ENCODE assay signal across 1 cellular context in the genomic region with DNA sequence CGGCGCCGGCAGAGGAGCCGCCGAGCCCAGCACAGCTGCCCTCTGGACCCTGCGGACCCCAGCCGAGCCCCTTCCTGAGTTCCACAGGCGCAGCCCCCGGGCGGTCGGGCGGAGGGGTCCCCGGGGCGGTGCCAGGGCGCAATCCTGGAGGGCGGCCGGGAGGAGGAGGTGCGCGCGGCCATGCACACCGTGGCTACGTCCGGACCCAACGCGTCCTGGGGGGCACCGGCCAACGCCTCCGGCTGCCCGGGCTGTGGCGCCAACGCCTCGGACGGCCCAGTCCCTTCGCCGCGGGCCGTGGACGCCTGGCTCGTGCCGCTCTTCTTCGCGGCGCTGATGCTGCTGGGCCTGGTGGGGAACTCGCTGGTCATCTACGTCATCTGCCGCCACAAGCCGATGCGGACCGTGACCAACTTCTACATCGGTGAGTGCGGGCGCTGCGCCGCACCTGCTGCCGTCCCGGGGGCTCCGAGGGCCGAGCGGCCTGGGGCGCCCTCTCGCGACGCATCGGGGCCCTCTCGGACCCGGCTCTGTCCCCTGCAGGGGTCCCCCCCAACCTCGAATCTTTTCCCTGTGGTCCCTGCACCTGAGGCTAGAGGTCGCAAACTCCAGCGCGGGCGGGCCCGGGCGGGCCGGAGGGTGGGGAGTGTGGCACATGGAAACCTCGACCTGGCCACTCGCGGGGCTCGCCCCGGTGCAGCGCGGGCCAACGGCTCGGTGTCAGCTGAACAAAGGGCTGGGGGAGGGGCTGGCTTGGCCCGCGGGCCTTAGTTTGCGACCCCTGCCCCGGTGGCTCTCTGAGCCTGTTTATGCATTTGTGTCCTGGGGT.
TF ChIP-seq lines count a peak whose summit lies in the region.

A gene (plus strand): TSS at position 11 of the 829 bp plus-strand sequence. CDS start 170 bp downstream, at position 181.

TF ChIP-seq in GM12878, 131 proteins besides CTCF, POLR2A, EP300 and RAD21 (continues in another document):
- TF ChIP-seq SPI1 (IDR thresholded peaks at IDR 0.05; ENCODE audit: borderline replicate concordance, insufficient read depth, low read depth, low read length) (0 out of 2 replicates have a peak, but pooled peaks have one; percentile 19), ZNF217 (IDR thresholded peaks at IDR 0.05) (peak; percentile 90), GATAD2B (conservative IDR thresholded peaks at IDR 0.05; ENCODE audit: low read depth) (peak; percentile 95), KDM1A (IDR thresholded peaks at IDR 0.05; ENCODE audit: borderline replicate concordance) (no peak), NR2F1 (conservative IDR thresholded peaks at IDR 0.05) (peak; percentile 22; the same call in 1 of the 2 replicates), IKZF2 (IDR thresholded peaks at IDR 0.05) (no peak), NFXL1 (IDR thresholded peaks at IDR 0.05; ENCODE audit: borderline replicate concordance) (no peak), SMC3 (IDR thresholded peaks at IDR 0.05; ENCODE audit: borderline replicate concordance, low read length) (peak; percentile 74), TBL1XR1 (IDR thresholded peaks at IDR 0.05; ENCODE audit: low read depth, low read length) (no peak), RAD51 (IDR thresholded peaks at IDR 0.05) (no peak), STAT1 (conservative IDR thresholded peaks at IDR 0.05) (no peak), SRF (IDR thresholded peaks at IDR 0.05; ENCODE audit: low read depth in 2 of 2, low read length in 2 of 2) (no peak), CHD4 (IDR thresholded peaks at IDR 0.05) (no peak), SREBF2 (IDR thresholded peaks at IDR 0.05; ENCODE audit: low read length) (no peak), CREB1 (IDR thresholded peaks at IDR 0.05; ENCODE audit: low read depth) (no peak), PAX8 (IDR thresholded peaks at IDR 0.05) (no peak), SMARCA5 (IDR thresholded peaks at IDR 0.05) (peak; percentile 96), ZZZ3 (IDR thresholded peaks at IDR 0.05; ENCODE audit: control insufficient read depth, insufficient read length, low read depth) (no peak), MYC (IDR thresholded peaks at IDR 0.05; ENCODE audit: insufficient read depth, insufficient read length, insufficient replicate concordance, low read length, severe bottlenecking) (no peak), ZNF24 (IDR thresholded peaks at IDR 0.05) (no peak), RCOR1 (conservative IDR thresholded peaks at IDR 0.05; ENCODE audit: low read depth, low read length) (no peak), KAT2A (conservative IDR thresholded peaks at IDR 0.05; ENCODE audit: control insufficient read depth, low read depth, low read length) (no peak), GABPA (IDR thresholded peaks at IDR 0.05; ENCODE audit: low read depth) (no peak), FOS (IDR thresholded peaks at IDR 0.05; ENCODE audit: borderline replicate concordance, extremely low read depth, insufficient read length) (no peak), CHD1 (IDR thresholded peaks at IDR 0.05; ENCODE audit: low read depth, low read length) (no peak), HCFC1 (IDR thresholded peaks at IDR 0.05; ENCODE audit: low read length) (no peak), NR2C2 (IDR thresholded peaks at IDR 0.05; ENCODE audit: borderline replicate concordance, control insufficient read depth, insufficient read length, low read depth) (no peak), RUNX3 (IDR thresholded peaks at IDR 0.05; ENCODE audit: low read length) (peak; percentile 15; the same call in 1 of the 2 replicates), CBFB (IDR thresholded peaks at IDR 0.05; ENCODE audit: low read depth) (no peak), ZSCAN29 (IDR thresholded peaks at IDR 0.05) (no peak; the same call in 1 of the 2 replicates), CBX3 (IDR thresholded peaks at IDR 0.05; ENCODE audit: borderline replicate concordance, low read depth) (no peak), CHD2 (IDR thresholded peaks at IDR 0.05; ENCODE audit: borderline replicate concordance, low read depth, low read length) (no peak), MEF2B (IDR thresholded peaks at IDR 0.05; ENCODE audit: partially characterized antibody, poor library complexity, severe bottlenecking) (no peak), SUZ12 (IDR thresholded peaks at IDR 0.05; ENCODE audit: unreplicated experiment) (no peak), TCF3 (IDR thresholded peaks at IDR 0.05; ENCODE audit: borderline replicate concordance, insufficient read depth, low read depth, low read length) (peak; percentile 72; the same call in 1 of the 2 replicates), SP1 (IDR thresholded peaks at IDR 0.05; ENCODE audit: low read depth, low read length) (no peak), ZNF274 (IDR thresholded peaks at IDR 0.05; ENCODE audit: insufficient read depth, insufficient read length) (no peak), IKZF1 (conservative IDR thresholded peaks at IDR 0.05) (peak; percentile 65), TARDBP (IDR thresholded peaks at IDR 0.05; ENCODE audit: borderline replicate concordance) (no peak), CEBPB (IDR thresholded peaks at IDR 0.05; ENCODE audit: borderline replicate concordance in 1 of 2, low read depth in 2 of 2, low read length in 2 of 2) (no peak), KLF5 (IDR thresholded peaks at IDR 0.05; ENCODE audit: partially characterized antibody) (no peak), NFYA (IDR thresholded peaks at IDR 0.05; ENCODE audit: borderline replicate concordance, low read depth, low read length) (no peak)
- TF ChIP-seq, protein P1, sequence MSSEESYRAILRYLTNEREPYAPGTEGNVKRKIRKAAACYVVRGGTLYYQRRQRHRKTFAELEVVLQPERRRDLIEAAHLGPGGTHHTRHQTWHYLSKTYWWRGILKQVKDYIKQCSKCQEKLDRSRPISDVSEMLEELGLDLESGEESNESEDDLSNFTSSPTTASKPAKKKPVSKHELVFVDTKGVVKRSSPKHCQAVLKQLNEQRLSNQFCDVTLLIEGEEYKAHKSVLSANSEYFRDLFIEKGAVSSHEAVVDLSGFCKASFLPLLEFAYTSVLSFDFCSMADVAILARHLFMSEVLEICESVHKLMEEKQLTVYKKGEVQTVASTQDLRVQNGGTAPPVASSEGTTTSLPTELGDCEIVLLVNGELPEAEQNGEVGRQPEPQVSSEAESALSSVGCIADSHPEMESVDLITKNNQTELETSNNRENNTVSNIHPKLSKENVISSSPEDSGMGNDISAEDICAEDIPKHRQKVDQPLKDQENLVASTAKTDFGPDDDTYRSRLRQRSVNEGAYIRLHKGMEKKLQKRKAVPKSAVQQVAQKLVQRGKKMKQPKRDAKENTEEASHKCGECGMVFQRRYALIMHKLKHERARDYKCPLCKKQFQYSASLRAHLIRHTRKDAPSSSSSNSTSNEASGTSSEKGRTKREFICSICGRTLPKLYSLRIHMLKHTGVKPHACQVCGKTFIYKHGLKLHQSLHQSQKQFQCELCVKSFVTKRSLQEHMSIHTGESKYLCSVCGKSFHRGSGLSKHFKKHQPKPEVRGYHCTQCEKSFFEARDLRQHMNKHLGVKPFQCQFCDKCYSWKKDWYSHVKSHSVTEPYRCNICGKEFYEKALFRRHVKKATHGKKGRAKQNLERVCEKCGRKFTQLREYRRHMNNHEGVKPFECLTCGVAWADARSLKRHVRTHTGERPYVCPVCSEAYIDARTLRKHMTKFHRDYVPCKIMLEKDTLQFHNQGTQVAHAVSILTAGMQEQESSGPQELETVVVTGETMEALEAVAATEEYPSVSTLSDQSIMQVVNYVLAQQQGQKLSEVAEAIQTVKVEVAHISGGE (CRISPR knock-in tag; IDR thresholded peaks at IDR 0.05), result no peak
- TF ChIP-seq, protein P2, sequence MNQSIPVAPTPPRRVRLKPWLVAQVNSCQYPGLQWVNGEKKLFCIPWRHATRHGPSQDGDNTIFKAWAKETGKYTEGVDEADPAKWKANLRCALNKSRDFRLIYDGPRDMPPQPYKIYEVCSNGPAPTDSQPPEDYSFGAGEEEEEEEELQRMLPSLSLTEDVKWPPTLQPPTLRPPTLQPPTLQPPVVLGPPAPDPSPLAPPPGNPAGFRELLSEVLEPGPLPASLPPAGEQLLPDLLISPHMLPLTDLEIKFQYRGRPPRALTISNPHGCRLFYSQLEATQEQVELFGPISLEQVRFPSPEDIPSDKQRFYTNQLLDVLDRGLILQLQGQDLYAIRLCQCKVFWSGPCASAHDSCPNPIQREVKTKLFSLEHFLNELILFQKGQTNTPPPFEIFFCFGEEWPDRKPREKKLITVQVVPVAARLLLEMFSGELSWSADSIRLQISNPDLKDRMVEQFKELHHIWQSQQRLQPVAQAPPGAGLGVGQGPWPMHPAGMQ (IDR thresholded peaks at IDR 0.05; ENCODE audit: borderline replicate concordance), result peak; percentile 22; the same call in 1 of the 2 replicates
- TF ChIP-seq, protein P3, sequence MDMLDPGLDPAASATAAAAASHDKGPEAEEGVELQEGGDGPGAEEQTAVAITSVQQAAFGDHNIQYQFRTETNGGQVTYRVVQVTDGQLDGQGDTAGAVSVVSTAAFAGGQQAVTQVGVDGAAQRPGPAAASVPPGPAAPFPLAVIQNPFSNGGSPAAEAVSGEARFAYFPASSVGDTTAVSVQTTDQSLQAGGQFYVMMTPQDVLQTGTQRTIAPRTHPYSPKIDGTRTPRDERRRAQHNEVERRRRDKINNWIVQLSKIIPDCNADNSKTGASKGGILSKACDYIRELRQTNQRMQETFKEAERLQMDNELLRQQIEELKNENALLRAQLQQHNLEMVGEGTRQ (IDR thresholded peaks at IDR 0.05; ENCODE audit: borderline replicate concordance, low read depth, low read length), result no peak
- TF ChIP-seq, protein P4, sequence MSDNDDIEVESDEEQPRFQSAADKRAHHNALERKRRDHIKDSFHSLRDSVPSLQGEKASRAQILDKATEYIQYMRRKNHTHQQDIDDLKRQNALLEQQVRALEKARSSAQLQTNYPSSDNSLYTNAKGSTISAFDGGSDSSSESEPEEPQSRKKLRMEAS (IDR thresholded peaks at IDR 0.05; ENCODE audit: low read depth, low read length), result 0 out of 2 replicates have a peak, but pooled peaks have one; percentile 32
- TF ChIP-seq, protein P5, sequence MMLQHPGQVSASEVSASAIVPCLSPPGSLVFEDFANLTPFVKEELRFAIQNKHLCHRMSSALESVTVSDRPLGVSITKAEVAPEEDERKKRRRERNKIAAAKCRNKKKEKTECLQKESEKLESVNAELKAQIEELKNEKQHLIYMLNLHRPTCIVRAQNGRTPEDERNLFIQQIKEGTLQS (IDR thresholded peaks at IDR 0.05; ENCODE audit: borderline replicate concordance, extremely low read depth, low read depth, low read length), result no peak
- TF ChIP-seq, protein P6, sequence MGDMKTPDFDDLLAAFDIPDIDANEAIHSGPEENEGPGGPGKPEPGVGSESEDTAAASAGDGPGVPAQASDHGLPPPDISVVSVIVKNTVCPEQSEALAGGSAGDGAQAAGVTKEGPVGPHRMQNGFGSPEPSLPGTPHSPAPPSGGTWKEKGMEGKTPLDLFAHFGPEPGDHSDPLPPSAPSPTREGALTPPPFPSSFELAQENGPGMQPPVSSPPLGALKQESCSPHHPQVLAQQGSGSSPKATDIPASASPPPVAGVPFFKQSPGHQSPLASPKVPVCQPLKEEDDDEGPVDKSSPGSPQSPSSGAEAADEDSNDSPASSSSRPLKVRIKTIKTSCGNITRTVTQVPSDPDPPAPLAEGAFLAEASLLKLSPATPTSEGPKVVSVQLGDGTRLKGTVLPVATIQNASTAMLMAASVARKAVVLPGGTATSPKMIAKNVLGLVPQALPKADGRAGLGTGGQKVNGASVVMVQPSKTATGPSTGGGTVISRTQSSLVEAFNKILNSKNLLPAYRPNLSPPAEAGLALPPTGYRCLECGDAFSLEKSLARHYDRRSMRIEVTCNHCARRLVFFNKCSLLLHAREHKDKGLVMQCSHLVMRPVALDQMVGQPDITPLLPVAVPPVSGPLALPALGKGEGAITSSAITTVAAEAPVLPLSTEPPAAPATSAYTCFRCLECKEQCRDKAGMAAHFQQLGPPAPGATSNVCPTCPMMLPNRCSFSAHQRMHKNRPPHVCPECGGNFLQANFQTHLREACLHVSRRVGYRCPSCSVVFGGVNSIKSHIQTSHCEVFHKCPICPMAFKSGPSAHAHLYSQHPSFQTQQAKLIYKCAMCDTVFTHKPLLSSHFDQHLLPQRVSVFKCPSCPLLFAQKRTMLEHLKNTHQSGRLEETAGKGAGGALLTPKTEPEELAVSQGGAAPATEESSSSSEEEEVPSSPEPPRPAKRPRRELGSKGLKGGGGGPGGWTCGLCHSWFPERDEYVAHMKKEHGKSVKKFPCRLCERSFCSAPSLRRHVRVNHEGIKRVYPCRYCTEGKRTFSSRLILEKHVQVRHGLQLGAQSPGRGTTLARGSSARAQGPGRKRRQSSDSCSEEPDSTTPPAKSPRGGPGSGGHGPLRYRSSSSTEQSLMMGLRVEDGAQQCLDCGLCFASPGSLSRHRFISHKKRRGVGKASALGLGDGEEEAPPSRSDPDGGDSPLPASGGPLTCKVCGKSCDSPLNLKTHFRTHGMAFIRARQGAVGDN (IDR thresholded peaks at IDR 0.05), result no peak
- TF ChIP-seq, protein P7, sequence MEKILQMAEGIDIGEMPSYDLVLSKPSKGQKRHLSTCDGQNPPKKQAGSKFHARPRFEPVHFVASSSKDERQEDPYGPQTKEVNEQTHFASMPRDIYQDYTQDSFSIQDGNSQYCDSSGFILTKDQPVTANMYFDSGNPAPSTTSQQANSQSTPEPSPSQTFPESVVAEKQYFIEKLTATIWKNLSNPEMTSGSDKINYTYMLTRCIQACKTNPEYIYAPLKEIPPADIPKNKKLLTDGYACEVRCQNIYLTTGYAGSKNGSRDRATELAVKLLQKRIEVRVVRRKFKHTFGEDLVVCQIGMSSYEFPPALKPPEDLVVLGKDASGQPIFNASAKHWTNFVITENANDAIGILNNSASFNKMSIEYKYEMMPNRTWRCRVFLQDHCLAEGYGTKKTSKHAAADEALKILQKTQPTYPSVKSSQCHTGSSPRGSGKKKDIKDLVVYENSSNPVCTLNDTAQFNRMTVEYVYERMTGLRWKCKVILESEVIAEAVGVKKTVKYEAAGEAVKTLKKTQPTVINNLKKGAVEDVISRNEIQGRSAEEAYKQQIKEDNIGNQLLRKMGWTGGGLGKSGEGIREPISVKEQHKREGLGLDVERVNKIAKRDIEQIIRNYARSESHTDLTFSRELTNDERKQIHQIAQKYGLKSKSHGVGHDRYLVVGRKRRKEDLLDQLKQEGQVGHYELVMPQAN (conservative IDR thresholded peaks at IDR 0.05), result peak; percentile 47; the same call in 1 of the 2 replicates
- TF ChIP-seq, protein P8, sequence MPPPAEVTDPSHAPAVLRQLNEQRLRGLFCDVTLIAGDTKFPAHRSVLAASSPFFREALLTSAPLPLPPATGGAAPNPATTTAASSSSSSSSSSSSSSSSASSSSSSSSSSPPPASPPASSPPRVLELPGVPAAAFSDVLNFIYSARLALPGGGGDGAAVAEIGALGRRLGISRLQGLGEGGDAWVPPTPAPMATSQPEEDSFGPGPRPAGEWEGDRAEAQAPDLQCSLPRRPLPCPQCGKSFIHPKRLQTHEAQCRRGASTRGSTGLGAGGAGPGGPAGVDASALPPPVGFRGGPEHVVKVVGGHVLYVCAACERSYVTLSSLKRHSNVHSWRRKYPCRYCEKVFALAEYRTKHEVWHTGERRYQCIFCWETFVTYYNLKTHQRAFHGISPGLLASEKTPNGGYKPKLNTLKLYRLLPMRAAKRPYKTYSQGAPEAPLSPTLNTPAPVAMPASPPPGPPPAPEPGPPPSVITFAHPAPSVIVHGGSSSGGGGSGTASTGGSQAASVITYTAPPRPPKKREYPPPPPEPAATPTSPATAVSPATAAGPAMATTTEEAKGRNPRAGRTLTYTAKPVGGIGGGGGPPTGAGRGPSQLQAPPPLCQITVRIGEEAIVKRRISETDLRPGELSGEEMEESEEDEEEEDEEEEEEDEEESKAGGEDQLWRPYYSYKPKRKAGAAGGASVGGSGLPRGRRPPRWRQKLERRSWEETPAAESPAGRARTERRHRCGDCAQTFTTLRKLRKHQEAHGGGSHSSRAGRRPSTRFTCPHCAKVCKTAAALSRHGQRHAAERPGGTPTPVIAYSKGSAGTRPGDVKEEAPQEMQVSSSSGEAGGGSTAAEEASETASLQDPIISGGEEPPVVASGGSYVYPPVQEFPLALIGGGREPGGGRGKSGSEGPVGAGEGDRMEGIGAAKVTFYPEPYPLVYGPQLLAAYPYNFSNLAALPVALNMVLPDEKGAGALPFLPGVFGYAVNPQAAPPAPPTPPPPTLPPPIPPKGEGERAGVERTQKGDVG (CRISPR knock-in tag; IDR thresholded peaks at IDR 0.05), result no peak
